Comparison of ENCODE assay signal across 9 cellular contexts in the genomic region with DNA sequence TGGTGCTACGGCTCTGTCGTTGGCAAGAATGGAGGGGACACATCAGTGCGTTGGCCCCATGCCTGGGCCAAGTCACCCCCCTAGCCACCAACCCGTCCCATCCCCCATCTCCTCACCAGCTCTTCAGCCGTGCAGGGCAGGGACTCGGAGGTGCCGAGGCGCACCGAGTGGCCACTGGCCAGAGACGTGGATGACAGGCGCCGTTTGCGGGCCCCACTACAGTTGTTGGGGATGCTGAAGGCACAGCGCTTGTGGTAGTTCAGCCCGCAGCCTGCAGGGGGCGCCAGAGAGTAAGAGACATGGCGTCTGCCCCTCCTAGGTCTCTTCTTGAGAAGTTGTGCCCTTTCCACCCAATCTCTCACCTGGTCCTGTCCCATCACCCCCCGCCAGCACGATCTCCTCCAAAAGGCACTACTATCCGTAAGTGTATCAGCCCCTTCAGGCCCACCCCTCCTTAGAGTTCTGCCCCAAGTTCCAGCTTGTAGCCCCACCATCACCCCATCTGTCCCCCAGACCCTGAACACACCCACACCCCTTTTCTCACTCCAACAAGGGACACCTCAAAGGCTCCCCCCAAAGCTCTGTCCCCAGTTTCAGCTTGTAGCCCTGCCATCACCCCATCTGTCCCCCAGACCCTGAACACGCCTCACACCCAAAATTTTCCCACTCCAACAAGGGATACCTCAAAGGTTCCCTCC. TPM values are rescaled to one million over a fixed set of nuclear protein-coding genes. Genes with fewer than 3 reads are reported as not detected.
DNase-seq lines count a peak whose midpoint lies in the region; ATAC-seq and TF ChIP-seq lines count a peak whose summit lies in the region.
"Had no signal": no experiment of that assay in that cellular context is flagged by ENCODE, and none has a peak within 500 bp of the region (broad histone marks: within the 10 kb centered on the region; RNA-seq: fewer than 3 reads in every experiment).

No MANE protein-coding gene starts in this region.

- H3K4me3 ChIP-seq in H7 (ENCODE audit: insufficient read depth, low read depth, low read length) (no peak overlapping the region), spleen (no peak overlapping the region)

- ATAC-seq in SK-N-SH treated with all-trans-retinoic acid at 6 μM for 48 hours (peak; percentile 69), left cardiac atrium (peak; percentile 74 to 89), HG03135 (IDR thresholded peaks at IDR 0.05; ENCODE audit: unreplicated experiment) (no peak), GM18498 (IDR thresholded peaks at IDR 0.05; ENCODE audit: unreplicated experiment) (no peak)

- no peak for TF ChIP-seq POLR2A in spleen (IDR thresholded peaks at IDR 0.05)

- H3K9me3 ChIP-seq in spleen, result no peaks in the 10 kb centered on the region

- H3K27ac Mint-ChIP-seq in activated naive CD4-positive, alpha-beta T cell treated with anti-CD3 and anti-CD28 coated beads, Interleukin-2, amount 10 ng/mL, durations not matched to agents 7 days and 5 days, result peak overlapping the region; percentile 81

- H3K27ac ChIP-seq in spleen, result peak overlapping the region in 2 of 8 donors; percentile 9 to 30

- peaks cover 16% of the 10 kb centered on the region for H3K4me1 Mint-ChIP-seq in activated naive CD4-positive, alpha-beta T cell treated with anti-CD3 and anti-CD28 coated beads, Interleukin-2, amount 10 ng/mL, durations not matched to agents 7 days and 5 days

- TF ChIP-seq CTCF in AG09319 (IDR thresholded peaks at IDR 0.05; ENCODE audit: low read depth, low read length) (peak; percentile 92), spleen (IDR thresholded peaks at IDR 0.05 in 8 of 11, conservative IDR thresholded peaks at IDR 0.05 in 3 of 11) (peak; percentile 89 to 99 (median 96))

- peaks cover 34% of the 10 kb centered on the region for H3K36me3 ChIP-seq in H7 (replicated peaks; ENCODE audit: control insufficient read depth, insufficient read depth, low read length)
- peaks cover 0 to 99% (median 87%) of the 10 kb centered on the region in 6 donors for H3K36me3 ChIP-seq in spleen

- peaks cover 0 to 29% (median 11%) of the 10 kb centered on the region in 6 donors for H3K4me1 ChIP-seq in spleen

- no peak for DNase-seq in AG09319 (ENCODE audit: extremely low read depth, low read depth)
- DNase-seq in H7, result peak; percentile 93
- DNase-seq in activated naive CD4-positive, alpha-beta T cell treated with anti-CD3 and anti-CD28 coated beads, Interleukin-2, amount 10 ng/mL, durations not matched to agents 7 days and 5 days, result peak; percentile 91
- peak; percentile 75 for DNase-seq in left cardiac atrium
- DNase-seq in spleen, result peak; percentile 95

- CTCF ChIA-PET in activated naive CD4-positive, alpha-beta T cell treated with anti-CD3 and anti-CD28 coated beads, Interleukin-2, amount 10 ng/mL, durations not matched to agents 7 days and 5 days (lab: Charles Lee), result interaction anchor here (0.6 to 6.7 kb wide), 21 partner anchors 8 to 251 kb away, joined by 3 to 73 read pairs (median 4); no protein-coding TSS in a partner anchor

- H3K36me3 Mint-ChIP-seq in activated naive CD4-positive, alpha-beta T cell treated with anti-CD3 and anti-CD28 coated beads, Interleukin-2, amount 10 ng/mL, durations not matched to agents 7 days and 5 days, result peaks cover 61% of the 10 kb centered on the region

- no peaks in the 10 kb centered on the region for H3K27me3 Mint-ChIP-seq in activated naive CD4-positive, alpha-beta T cell treated with anti-CD3 and anti-CD28 coated beads, Interleukin-2, amount 10 ng/mL, durations not matched to agents 7 days and 5 days

- H3K27me3 ChIP-seq in H7 (ENCODE audit: control insufficient read depth, insufficient read depth, low read length) (no peaks in the 10 kb centered on the region), spleen (replicated peaks in 1 of 7) (no peaks in the 10 kb centered on the region)

- no peaks in the 10 kb centered on the region for H3K9me3 Mint-ChIP-seq in activated naive CD4-positive, alpha-beta T cell treated with anti-CD3 and anti-CD28 coated beads, Interleukin-2, amount 10 ng/mL, durations not matched to agents 7 days and 5 days

- intact Hi-C loops in left cardiac atrium (cut with DNase I), result no loop called here
- intact Hi-C loops in spleen (cut with DNase I; ENCODE audit: low total_unique reads), result loop anchor here (2.0 kb wide), 1 partner anchor 24 kb away; no protein-coding TSS in a partner anchor

- no peak overlapping the region for H3K4me3 Mint-ChIP-seq in activated naive CD4-positive, alpha-beta T cell treated with anti-CD3 and anti-CD28 coated beads, Interleukin-2, amount 10 ng/mL, durations not matched to agents 7 days and 5 days

- 31 to 35% (median 32%) methylated on average over 17 to 21 of the region's 21 CpGs for WGBS in spleen, 5 donors

TF ChIP-seq in SK-N-SH treated with all-trans-retinoic acid at 6 μM for 48 hours, 23 proteins besides CTCF, POLR2A, EP300 and RAD21:
- TF ChIP-seq ZNF70 (CRISPR knock-in tag; IDR thresholded peaks at IDR 0.05), result no peak
- TF ChIP-seq, protein P1, sequence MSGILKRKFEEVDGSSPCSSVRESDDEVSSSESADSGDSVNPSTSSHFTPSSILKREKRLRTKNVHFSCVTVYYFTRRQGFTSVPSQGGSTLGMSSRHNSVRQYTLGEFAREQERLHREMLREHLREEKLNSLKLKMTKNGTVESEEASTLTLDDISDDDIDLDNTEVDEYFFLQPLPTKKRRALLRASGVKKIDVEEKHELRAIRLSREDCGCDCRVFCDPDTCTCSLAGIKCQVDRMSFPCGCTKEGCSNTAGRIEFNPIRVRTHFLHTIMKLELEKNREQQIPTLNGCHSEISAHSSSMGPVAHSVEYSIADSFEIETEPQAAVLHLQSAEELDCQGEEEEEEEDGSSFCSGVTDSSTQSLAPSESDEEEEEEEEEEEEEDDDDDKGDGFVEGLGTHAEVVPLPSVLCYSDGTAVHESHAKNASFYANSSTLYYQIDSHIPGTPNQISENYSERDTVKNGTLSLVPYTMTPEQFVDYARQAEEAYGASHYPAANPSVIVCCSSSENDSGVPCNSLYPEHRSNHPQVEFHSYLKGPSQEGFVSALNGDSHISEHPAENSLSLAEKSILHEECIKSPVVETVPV (CRISPR knock-in tag; IDR thresholded peaks at IDR 0.05), result no peak
- no peak for TF ChIP-seq ISL1 (CRISPR knock-in tag; IDR thresholded peaks at IDR 0.05)
- TF ChIP-seq PPARA (CRISPR knock-in tag; IDR thresholded peaks at IDR 0.05; ENCODE audit: borderline replicate concordance), result no peak
- TF ChIP-seq, protein P2, sequence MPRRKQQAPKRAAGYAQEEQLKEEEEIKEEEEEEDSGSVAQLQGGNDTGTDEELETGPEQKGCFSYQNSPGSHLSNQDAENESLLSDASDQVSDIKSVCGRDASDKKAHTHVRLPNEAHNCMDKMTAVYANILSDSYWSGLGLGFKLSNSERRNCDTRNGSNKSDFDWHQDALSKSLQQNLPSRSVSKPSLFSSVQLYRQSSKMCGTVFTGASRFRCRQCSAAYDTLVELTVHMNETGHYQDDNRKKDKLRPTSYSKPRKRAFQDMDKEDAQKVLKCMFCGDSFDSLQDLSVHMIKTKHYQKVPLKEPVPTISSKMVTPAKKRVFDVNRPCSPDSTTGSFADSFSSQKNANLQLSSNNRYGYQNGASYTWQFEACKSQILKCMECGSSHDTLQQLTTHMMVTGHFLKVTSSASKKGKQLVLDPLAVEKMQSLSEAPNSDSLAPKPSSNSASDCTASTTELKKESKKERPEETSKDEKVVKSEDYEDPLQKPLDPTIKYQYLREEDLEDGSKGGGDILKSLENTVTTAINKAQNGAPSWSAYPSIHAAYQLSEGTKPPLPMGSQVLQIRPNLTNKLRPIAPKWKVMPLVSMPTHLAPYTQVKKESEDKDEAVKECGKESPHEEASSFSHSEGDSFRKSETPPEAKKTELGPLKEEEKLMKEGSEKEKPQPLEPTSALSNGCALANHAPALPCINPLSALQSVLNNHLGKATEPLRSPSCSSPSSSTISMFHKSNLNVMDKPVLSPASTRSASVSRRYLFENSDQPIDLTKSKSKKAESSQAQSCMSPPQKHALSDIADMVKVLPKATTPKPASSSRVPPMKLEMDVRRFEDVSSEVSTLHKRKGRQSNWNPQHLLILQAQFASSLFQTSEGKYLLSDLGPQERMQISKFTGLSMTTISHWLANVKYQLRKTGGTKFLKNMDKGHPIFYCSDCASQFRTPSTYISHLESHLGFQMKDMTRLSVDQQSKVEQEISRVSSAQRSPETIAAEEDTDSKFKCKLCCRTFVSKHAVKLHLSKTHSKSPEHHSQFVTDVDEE (CRISPR knock-in tag; IDR thresholded peaks at IDR 0.05), result no peak
- TF ChIP-seq ZNF8 (CRISPR knock-in tag; IDR thresholded peaks at IDR 0.05), result no peak
- no peak for TF ChIP-seq ARNTL (CRISPR knock-in tag; IDR thresholded peaks at IDR 0.05; ENCODE audit: borderline replicate concordance, low read depth)
- TF ChIP-seq ZFP30 (CRISPR knock-in tag; IDR thresholded peaks at IDR 0.05), result no peak
- TF ChIP-seq OSR1 (CRISPR knock-in tag; IDR thresholded peaks at IDR 0.05), result no peak
- no peak for TF ChIP-seq GLIS3 (CRISPR knock-in tag; IDR thresholded peaks at IDR 0.05)
- no peak for TF ChIP-seq BACH2 (CRISPR knock-in tag; IDR thresholded peaks at IDR 0.05; ENCODE audit: borderline replicate concordance)
TF ChIP-seq in SK-N-SH treated with all-trans-retinoic acid at 6 μM for 48 hours: peak in this region for 0.

RNA-seq across cellular contexts. Expression of a gene that starts 12.4 kb away (rescaled TPM):
- 29.4 and 29.5 TPM in 2 replicates for total RNA-seq in H7 (2014; rRNA removed; shearing (Covaris generic))
- total RNA-seq in left cardiac atrium (10 to 100 TPM; 14.9 to 18.0 TPM), spleen (100 to 1,000 TPM in 4 of 7 donors, 10 to 100 TPM in 3; 76.3 to 127 (median 115) TPM)
- polyA plus RNA-seq in spleen, result 100 to 1,000 TPM in 2 of 3 donors, 10 to 100 TPM in 1; 63.4 to 132 (median 105) TPM

RNA-seq across cellular contexts. Expression of a gene that starts 41.3 kb away (rescaled TPM):
- 15.8 and 22.4 TPM in 2 replicates for total RNA-seq in H7 (2014; rRNA removed; shearing (Covaris generic))
- total RNA-seq in left cardiac atrium (10 to 100 TPM; 12.4 to 17.3 TPM), spleen (10 to 100 TPM; 15.4 to 24.8 (median 19.3) TPM)
- 10 to 100 TPM in 1 of 3 donors, 1 to 10 TPM in 2; 5.3 to 13.0 (median 9.8) TPM for polyA plus RNA-seq in spleen

RNA-seq across cellular contexts. Expression of a gene that starts 41.7 kb away (rescaled TPM):
- total RNA-seq in H7 (2014; rRNA removed; shearing (Covaris generic)), result 169 and 188 TPM in 2 replicates
- total RNA-seq in left cardiac atrium, result 10 to 100 TPM; 37.2 to 61.9 TPM
- 100 to 1,000 TPM in 5 of 7 donors, 10 to 100 TPM in 2; 90.1 to 143 (median 107) TPM for total RNA-seq in spleen
- 10 to 100 TPM; 28.2 to 70.7 (median 30.0) TPM for polyA plus RNA-seq in spleen

RNA-seq across cellular contexts. Expression of a gene that starts 43.5 kb away (rescaled TPM):
- 0.37 and 0.55 TPM in 2 replicates for total RNA-seq in H7 (2014; rRNA removed; shearing (Covaris generic))
- total RNA-seq in left cardiac atrium, result 10 to 100 TPM; 15.1 to 15.4 TPM
- 10 to 100 TPM in 1 of 7 donors, 1 to 10 TPM in 6; 4.9 to 10.4 (median 6.1) TPM for total RNA-seq in spleen
- polyA plus RNA-seq in spleen, result 1 to 10 TPM; 1.6 to 4.1 (median 3.2) TPM
- total RNA-seq: renal cortical epithelial cell had no signal

Comparison
In these comparisons a context has a peak if more than half of its experiments do, and no peak if none do; other contexts are left out.
1. ATAC-seq: peak in SK-N-SH treated with all-trans-retinoic acid at 6 μM for 48 hours (single experiment) and left cardiac atrium (2 of 2); none in HG03135 (single experiment) and GM18498 (single experiment).